Comparison of ENCODE assay signal across 20 cellular contexts in genomic region chr3:126743350-126743749, GRCh38.
"Had no signal": no experiment of that assay in that cellular context is flagged by ENCODE, and none has a peak within 500 bp of the region (broad histone marks: within the 10 kb centered on the region; RNA-seq: fewer than 3 reads in every experiment).

No MANE protein-coding gene starts in this region.

- H3K79me2 ChIP-seq: hepatocyte had no signal

- H3K36me3 ChIP-seq: upper lobe of right lung had no signal

- H3K4me3 Mint-ChIP-seq: naive thymus-derived CD8-positive, alpha-beta T cell; stimulated activated memory B cell treated with anti-CD40 and anti-IgM and Interleukin-4, amounts not matched to agents 10 μg/mL and 1 μg/mL and 100 μg/mL, for 72 hours; stimulated activated naive CD8-positive, alpha-beta T cell treated with anti-CD3 and anti-CD28 coated beads, Interleukin-15, Interleukin-2, amounts not matched to agents 100 ng/mL and 50 ng/mL, for 24 hours had no signal

- H3K9me3 ChIP-seq: mucosa of descending colon, testis, vagina had no signal

- H3K4me3 ChIP-seq: esophagus muscularis mucosa, gastroesophageal sphincter, hepatocyte, mucosa of descending colon, spleen, testis, tibial nerve, upper lobe of right lung, vagina had no signal

- H3K4me1 Mint-ChIP-seq: stimulated activated memory B cell treated with anti-CD40 and anti-IgM and Interleukin-4, amounts not matched to agents 10 μg/mL and 1 μg/mL and 100 μg/mL, for 72 hours had no signal

- DNase-seq: effector memory CD4-positive, alpha-beta T cell; kidney glomerular epithelial cell; mammary epithelial cell; mucosa of descending colon; naive thymus-derived CD8-positive, alpha-beta T cell; spleen; stimulated activated CD4-positive, alpha-beta T cell treated with anti-CD3 and anti-CD28 coated beads, Interleukin-15, amount 100 ng/mL, for 24 hours; stimulated activated CD4-positive, alpha-beta T cell treated with anti-CD3 and anti-CD28 coated beads, Interleukin-1b, Interleukin-23, amount 100 ng/mL, for 48 hours; stimulated activated CD4-positive, alpha-beta T cell treated with anti-CD3 and anti-CD28 coated beads, Interleukin-4, amount 100 ng/mL, for 24 hours; testis; upper lobe of right lung had no signal

- H3K27ac ChIP-seq: epithelial cell of prostate, esophagus muscularis mucosa, gastroesophageal sphincter, hepatocyte, spleen, testis, tibial nerve, upper lobe of right lung, vagina had no signal

- H2AFZ ChIP-seq: hepatocyte had no signal

- ATAC-seq: gastroesophageal sphincter; mucosa of descending colon; naive thymus-derived CD8-positive, alpha-beta T cell; sciatic nerve; stimulated activated memory B cell treated with anti-CD40 and anti-IgM and Interleukin-4, amounts not matched to agents 10 μg/mL and 1 μg/mL and 100 μg/mL, for 72 hours; upper lobe of right lung had no signal

- H3K27ac Mint-ChIP-seq: naive thymus-derived CD8-positive, alpha-beta T cell; stimulated activated memory B cell treated with anti-CD40 and anti-IgM and Interleukin-4, amounts not matched to agents 10 μg/mL and 1 μg/mL and 100 μg/mL, for 72 hours; stimulated activated naive CD8-positive, alpha-beta T cell treated with anti-CD3 and anti-CD28 coated beads, Interleukin-15, Interleukin-2, amounts not matched to agents 100 ng/mL and 50 ng/mL, for 24 hours had no signal

- H3K4me1 ChIP-seq: gastroesophageal sphincter, vagina had no signal

- H3K4me2 ChIP-seq: hepatocyte had no signal

- H3K27me3 Mint-ChIP-seq: naive thymus-derived CD8-positive, alpha-beta T cell; stimulated activated memory B cell treated with anti-CD40 and anti-IgM and Interleukin-4, amounts not matched to agents 10 μg/mL and 1 μg/mL and 100 μg/mL, for 72 hours; stimulated activated naive CD8-positive, alpha-beta T cell treated with anti-CD3 and anti-CD28 coated beads, Interleukin-15, Interleukin-2, amounts not matched to agents 100 ng/mL and 50 ng/mL, for 24 hours had no signal

- H3K27me3 ChIP-seq: esophagus muscularis mucosa, gastroesophageal sphincter, hepatocyte, spleen, testis, tibial nerve, upper lobe of right lung, vagina had no signal
